ENCODE assay signal across 15 cellular contexts in the genomic region with DNA sequence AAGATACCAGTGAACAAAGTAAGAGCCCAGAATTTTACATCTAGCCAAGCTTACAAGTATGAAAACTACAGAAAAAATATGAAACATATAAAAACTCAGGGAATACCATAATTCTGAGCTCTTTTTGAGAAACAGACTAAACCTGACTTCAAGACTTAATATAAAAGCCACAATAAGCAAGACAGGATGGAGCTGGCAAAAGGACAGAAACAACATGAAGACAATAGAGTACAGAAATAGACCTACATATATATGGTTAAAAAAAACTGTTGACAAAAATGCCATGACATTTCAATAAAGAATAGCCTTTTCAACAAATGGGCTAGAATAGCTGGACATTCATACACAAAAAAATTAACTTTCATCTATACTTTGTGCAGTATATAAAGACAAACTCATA. TPM values are rescaled to one million over a fixed set of nuclear protein-coding genes. Genes with fewer than 3 reads are reported as not detected.
A peak's percentile ranks its signal among the peaks of the same experiment; 100 is the strongest.
DNase-seq lines count a peak whose midpoint lies in the region; ATAC-seq, FAIRE-seq and TF ChIP-seq lines count a peak whose summit lies in the region.
"Had no signal": no experiment of that assay in that cellular context is flagged by ENCODE, and none has a peak within 500 bp of the region (broad histone marks: within the 10 kb centered on the region; RNA-seq: fewer than 3 reads in every experiment).

No MANE protein-coding gene starts in this region.

- no peaks in the 10 kb centered on the region for H3K79me2 ChIP-seq in endothelial cell of umbilical vein (ENCODE audit: control insufficient read depth, insufficient read depth, low read length)

- H3K9me3 Mint-ChIP-seq in activated CD4-positive, alpha-beta T cell treated with anti-CD3 and anti-CD28 coated beads, Interleukin-2, amount 10 ng/mL, durations not matched to agents 7 days and 5 days: peaks cover 12% of the 10 kb centered on the region

- no peak overlapping the region for H3K27ac Mint-ChIP-seq in activated CD4-positive, alpha-beta T cell treated with anti-CD3 and anti-CD28 coated beads, Interleukin-2, amount 10 ng/mL, durations not matched to agents 7 days and 5 days

- no peaks in the 10 kb centered on the region for H3K27me3 Mint-ChIP-seq in activated CD4-positive, alpha-beta T cell treated with anti-CD3 and anti-CD28 coated beads, Interleukin-2, amount 10 ng/mL, durations not matched to agents 7 days and 5 days
- H3K27me3 Mint-ChIP-seq: CD4-positive, alpha-beta memory T cell had no signal

- TF ChIP-seq CTCF in cardiac fibroblast (IDR thresholded peaks at IDR 0.05; ENCODE audit: low read depth, low read length) (no peak), endothelial cell of umbilical vein (IDR thresholded peaks at IDR 0.05; ENCODE audit: extremely low read depth in 1 of 2, insufficient read depth in 1 of 2, low read depth in 1 of 2, low read length in 2 of 2) (no peak), D721Med (IDR thresholded peaks at IDR 0.05; ENCODE audit: insufficient read depth, missing control alignments) (no peak)

- peaks cover 5% of the 10 kb centered on the region for H3K4me1 Mint-ChIP-seq in activated CD4-positive, alpha-beta T cell treated with anti-CD3 and anti-CD28 coated beads, Interleukin-2, amount 10 ng/mL, durations not matched to agents 7 days and 5 days

- H2AFZ ChIP-seq in endothelial cell of umbilical vein (ENCODE audit: low read depth, low read length): no peak overlapping the region

- H3K36me3 Mint-ChIP-seq in activated CD4-positive, alpha-beta T cell treated with anti-CD3 and anti-CD28 coated beads, Interleukin-2, amount 10 ng/mL, durations not matched to agents 7 days and 5 days (ENCODE audit: low read depth): peaks cover 66% of the 10 kb centered on the region

- FAIRE-seq in endothelial cell of umbilical vein (lab: Jason Lieb, UNC): peak; percentile 48
- no peak for FAIRE-seq in D721Med (lab: Jason Lieb, UNC)
- FAIRE-seq: A549, GM12892 had no signal

- BruUV-seq in endothelial cell of umbilical vein (replicated peaks; lab: Mats Ljungman, UMichigan): no TSS peak

- no peaks in the 10 kb centered on the region for H3K9me1 ChIP-seq in endothelial cell of umbilical vein (replicated peaks; ENCODE audit: control insufficient read depth, extremely low read depth, insufficient read depth, low read length)

- intact Hi-C loops in endothelial cell of umbilical vein (cut with micrococcal nuclease): no loop called here

- no peaks in the 10 kb centered on the region for H4K20me1 ChIP-seq in endothelial cell of umbilical vein (replicated peaks; ENCODE audit: control insufficient read depth, extremely low read depth, insufficient read depth, low read length)

- no peaks in the 10 kb centered on the region for H3K27me3 ChIP-seq in endothelial cell of umbilical vein (ENCODE audit: control insufficient read depth in 2 of 2, insufficient read depth in 2 of 2, low read length in 2 of 2)
- H3K27me3 ChIP-seq: BE2C had no signal

- H3K36me3 ChIP-seq in endothelial cell of umbilical vein (ENCODE audit: control insufficient read depth in 2 of 2, extremely low read depth in 1 of 2, insufficient read depth in 2 of 2, low read length in 2 of 2): no peaks in the 10 kb centered on the region
- H3K36me3 ChIP-seq: BE2C had no signal

- H3K27ac ChIP-seq in endothelial cell of umbilical vein (ENCODE audit: insufficient read depth, low read depth, low read length): peak overlapping the region; percentile 18
- H3K27ac ChIP-seq: A549, C4-2B had no signal

- H3K4me3 ChIP-seq in cardiac fibroblast (replicated peaks in 1 of 2; ENCODE audit: low read depth in 2 of 2, low read length in 2 of 2) (no peak overlapping the region), endothelial cell of umbilical vein (replicated peaks in 1 of 3; ENCODE audit: insufficient read depth in 1 of 3, low read depth in 1 of 3, low read length in 3 of 3) (no peak overlapping the region)
- H3K4me3 ChIP-seq: A549, HAP-1 had no signal

- peak overlapping the region; percentile 31 for H3K4me2 ChIP-seq in endothelial cell of umbilical vein (ENCODE audit: insufficient read depth, low read length)
- H3K4me2 ChIP-seq: A549 had no signal

- no peak overlapping the region for H3K4me3 Mint-ChIP-seq in activated CD4-positive, alpha-beta T cell treated with anti-CD3 and anti-CD28 coated beads, Interleukin-2, amount 10 ng/mL, durations not matched to agents 7 days and 5 days
- H3K4me3 Mint-ChIP-seq: CD4-positive, alpha-beta memory T cell had no signal

- TF ChIP-seq POLR2A in endothelial cell of umbilical vein (IDR thresholded peaks at IDR 0.05; ENCODE audit: low read depth, low read length): no peak

- H3K9ac ChIP-seq in endothelial cell of umbilical vein (replicated peaks; ENCODE audit: extremely low read depth, insufficient read depth, low read length): peak overlapping the region; percentile 37

- peaks cover 10% of the 10 kb centered on the region for H3K4me1 ChIP-seq in endothelial cell of umbilical vein (ENCODE audit: control insufficient read depth, extremely low read depth, insufficient read depth, low read length)
- H3K4me1 ChIP-seq: A549, BE2C had no signal

- peak; percentile 27 to 36 for DNase-seq in cardiac fibroblast (ENCODE audit: low read depth in 2 of 2)
- DNase-seq in endothelial cell of umbilical vein (ENCODE audit: low read depth, low spot score): peak; percentile 86
- DNase-seq in lung microvascular endothelial cell (ENCODE audit: low read depth in 2 of 2): peak; percentile 49 to 59
- no peak for DNase-seq in activated CD4-positive, alpha-beta T cell treated with anti-CD3 and anti-CD28 coated beads, Interleukin-2, amount 10 ng/mL, durations not matched to agents 7 days and 5 days
- no peak for DNase-seq in D721Med (ENCODE audit: insufficient read length, low spot score)
- DNase-seq: BE2C; CD4-positive, alpha-beta memory T cell; DND-41; GDM1; GOT3 had no signal

- H3K9me3 ChIP-seq in endothelial cell of umbilical vein (replicated peaks; ENCODE audit: control insufficient read depth, insufficient read depth, low read length): no peaks in the 10 kb centered on the region
- H3K9me3 ChIP-seq: A549, BE2C, HAP-1 had no signal

- dilution Hi-C loops in endothelial cell of umbilical vein (cut with MboI; ENCODE audit: extremely low pct_ligation_motif_present, low sequenced_read_pairs): no loop called here

- POLR2A ChIA-PET in endothelial cell of umbilical vein (lab: Charles Lee): interaction anchor here (0.6 kb wide), 1 partner anchor 19 kb away, joined by 3 read pairs; no protein-coding TSS in a partner anchor
- POLR2A ChIA-PET in activated CD4-positive, alpha-beta T cell treated with anti-CD3 and anti-CD28 coated beads, Interleukin-2, amount 10 ng/mL, durations not matched to agents 7 days and 5 days (lab: Charles Lee): no interaction called here

- CTCF ChIA-PET in endothelial cell of umbilical vein (lab: Charles Lee): interaction anchor here (1.1 to 1.7 kb wide), 4 partner anchors 19 to 127 kb away, joined by 3 to 5 read pairs (median 4); no protein-coding TSS in a partner anchor
- CTCF ChIA-PET in activated CD4-positive, alpha-beta T cell treated with anti-CD3 and anti-CD28 coated beads, Interleukin-2, amount 10 ng/mL, durations not matched to agents 7 days and 5 days (lab: Charles Lee): interaction anchor here (1.2 to 1.9 kb wide), 3 partner anchors 9 to 31 kb away, joined by 3 to 4 read pairs (median 3); no protein-coding TSS in a partner anchor

- ATAC-seq in GM19351 (IDR thresholded peaks at IDR 0.05; ENCODE audit: unreplicated experiment): no peak
- ATAC-seq: A549 had no signal

TF ChIP-seq in endothelial cell of umbilical vein, 7 proteins besides CTCF, POLR2A, EP300 and RAD21:
- TF ChIP-seq POLR2AphosphoS5 (IDR thresholded peaks at IDR 0.05; ENCODE audit: insufficient read depth, low read depth, low read length) (no peak), FOS (IDR thresholded peaks at IDR 0.05; ENCODE audit: borderline replicate concordance, insufficient read depth, low read length) (no peak), MYC (IDR thresholded peaks at IDR 0.05; ENCODE audit: low read depth, low read length) (no peak), GATA2 (IDR thresholded peaks at IDR 0.05; ENCODE audit: insufficient read depth, insufficient read length, low read depth, low read length) (no peak), EZH2 (IDR thresholded peaks at IDR 0.05; ENCODE audit: borderline replicate concordance, low read depth, low read length, severe bottlenecking) (no peak), JUN (IDR thresholded peaks at IDR 0.05; ENCODE audit: borderline replicate concordance, insufficient read depth, insufficient read length, low read depth) (no peak)

RNA-seq across cellular contexts. Expression of a gene that starts 49.4 kb away (rescaled TPM):
- total RNA-seq in endothelial cell of umbilical vein (96.4 and 97.4 TPM in 2 replicates), lung microvascular endothelial cell (56.9 and 67.5 TPM in 2 replicates)
- polyA plus RNA-seq in endothelial cell of umbilical vein: 20.8 and 30.9 TPM in 2 replicates
- polyA plus RNA-seq in endothelial cell of umbilical vein (2011; cell fraction: cytosol; rRNA removed): 41.3 and 42.5 TPM in 2 replicates
- 122 and 152 TPM in 2 replicates for polyA plus RNA-seq in endothelial cell of umbilical vein (2011; cell fraction: nucleus; rRNA removed)
- 55.7 and 56.5 TPM in 2 replicates for polyA plus RNA-seq in endothelial cell of umbilical vein (2012)
- polyA minus RNA-seq in endothelial cell of umbilical vein: 113 and 136 TPM in 2 replicates
- polyA minus RNA-seq in endothelial cell of umbilical vein (2011; cell fraction: cytosol; rRNA and poly(A)+ RNA removed): 44.5 TPM
- polyA minus RNA-seq in endothelial cell of umbilical vein (2011; cell fraction: nucleus; rRNA and poly(A)+ RNA removed): 70.8 and 109 TPM in 2 replicates
- 10 to 100 TPM; 73.3 to 82.0 TPM for total RNA-seq in activated CD4-positive, alpha-beta T cell treated with anti-CD3 and anti-CD28 coated beads, Interleukin-2, amount 10 ng/mL, durations not matched to agents 7 days and 5 days

Comparison
In these comparisons a context has a peak if more than half of its experiments do, and no peak if none do; other contexts are left out.
1. DNase-seq: peak in cardiac fibroblast (2 of 2), endothelial cell of umbilical vein (single experiment) and lung microvascular endothelial cell (2 of 2); none in activated CD4-positive, alpha-beta T cell treated with anti-CD3 and anti-CD28 coated beads, Interleukin-2, amount 10 ng/mL, durations not matched to agents 7 days and 5 days (single experiment) and D721Med (single experiment).